In genomic region chrX:38206036-38206435, GRCh38 we compare ENCODE assay signal across 23 cellular contexts. TPM values are rescaled to one million over a fixed set of nuclear protein-coding genes. Genes with fewer than 3 reads are reported as not detected.
DNase-seq lines count a peak whose midpoint lies in the region; TF ChIP-seq lines count a peak whose summit lies in the region.
"Had no signal": no experiment of that assay in that cellular context is flagged by ENCODE, and none has a peak within 500 bp of the region (broad histone marks: within the 10 kb centered on the region; RNA-seq: fewer than 3 reads in every experiment).

No MANE protein-coding gene starts in this region.

- peak overlapping the region; percentile 75 for H3K27ac ChIP-seq in GM23248
- H3K27ac ChIP-seq in breast epithelium, result no peak overlapping the region
- H3K27ac ChIP-seq in RWPE1, result no peak overlapping the region
- H3K27ac ChIP-seq: heart right ventricle, SJSA1, skin epidermis, uterus, WERI-Rb-1 had no signal

- intact Hi-C loops in breast epithelium (cut with DNase I; ENCODE audit: low total_unique reads), result no loop called here

- WGBS in GM23248 (ENCODE audit: low coverage in 1 of 2, low lambda C conversion rate in 2 of 2, missing lambda C conversion rate in 2 of 2), 2 experiments, result 0 to 2% methylated on average over 5 of the region's 5 CpGs

- H3K9me2 ChIP-seq in GM23248 (ENCODE audit: insufficient read depth), result no peaks in the 10 kb centered on the region

- H3K27me3 ChIP-seq in GM23248 (replicated peaks; ENCODE audit: insufficient read depth) (no peaks in the 10 kb centered on the region), breast epithelium (peaks cover 0 to 4% of the 10 kb centered on the region in 2 donors)
- H3K27me3 ChIP-seq: SJSA1, uterus had no signal

- H2AFZ ChIP-seq in GM23248, result no peak overlapping the region
- H2AFZ ChIP-seq: GM23338 had no signal

- TF ChIP-seq CTCF in AG10803 (conservative IDR thresholded peaks at IDR 0.05; ENCODE audit: low read length), result peak; percentile 6; the same call in 1 of the 2 replicates
- TF ChIP-seq CTCF in WI38 (IDR thresholded peaks at IDR 0.05; ENCODE audit: low read depth, low read length), result 0 out of 2 replicates have a peak, but pooled peaks have one; percentile 14
- TF ChIP-seq CTCF in breast epithelium (IDR thresholded peaks at IDR 0.05), result no peak
- TF ChIP-seq CTCF in RWPE1 (conservative IDR thresholded peaks at IDR 0.05; ENCODE audit: low read depth), result no peak

- in situ Hi-C loops in GM23248 (cut with MboI), result no loop called here

- H4K20me1 ChIP-seq in GM23248 (ENCODE audit: insufficient read depth), result no peaks in the 10 kb centered on the region

- DNase-seq in AG10803 (ENCODE audit: low read depth) (peak; percentile 63), GM23248 (peak; percentile 86), iris pigment epithelial cell (ENCODE audit: low read depth) (peak; percentile 25), DMS114 treated with DMSO at 0.1 percent for 48 hours (lab: John Stamatoyannopoulos, UW; ENCODE audit: unreplicated experiment) (no peak), breast epithelium (ENCODE audit: low spot score in 2 of 2) (no peak), NCI-H226 (no peak), RWPE1 (ENCODE audit: low spot score) (no peak)
- DNase-seq: activated CD4-positive, alpha-beta T cell treated with anti-CD3 and anti-CD28 coated beads, Interleukin-2, amount 50 U/mL, for 48 hours; activated gamma-delta T cell; activated naive CD8-positive, alpha-beta T cell treated with anti-CD3 and anti-CD28 coated beads, Interleukin-2, amount 50 U/mL, for 24 hours; CD8-positive, alpha-beta T cell; cortex of kidney; DMS153; heart right ventricle; NCI-H1105; NCI-H2029 treated with DMSO at 0.1 percent for 48 hours; stimulated activated CD4-positive, alpha-beta T cell treated with anti-CD3 and anti-CD28 coated beads, Interleukin-2, amount 100 ng/mL, for 24 hours; uterus; WERI-Rb-1 had no signal

- peaks cover 19% of the 10 kb centered on the region; the same call in 1 of the 2 replicates for H3F3A ChIP-seq in GM23248 (ENCODE audit: insufficient read depth)

- peaks cover 15% of the 10 kb centered on the region for H3K4me1 ChIP-seq in GM23248 (ENCODE audit: insufficient read depth)
- H3K4me1 ChIP-seq in breast epithelium, result no peaks in the 10 kb centered on the region
- H3K4me1 ChIP-seq: SJSA1, uterus had no signal

- no peaks in the 10 kb centered on the region for H3K9me3 ChIP-seq in GM23248 (ENCODE audit: low read depth)
- peaks cover 0 to 10% of the 10 kb centered on the region in 2 donors for H3K9me3 ChIP-seq in breast epithelium
- H3K9me3 ChIP-seq: SJSA1, uterus had no signal

- H3K4me3 ChIP-seq in AG10803 (ENCODE audit: low read length) (no peak overlapping the region), GM23248 (peak overlapping the region; percentile 42; the same call in 1 of the 2 replicates), WI38 (ENCODE audit: low read depth, low read length) (no peak overlapping the region), breast epithelium (no peak overlapping the region)
- H3K4me3 ChIP-seq: GM23338, heart right ventricle, SJSA1, skin epidermis, uterus had no signal

- peak overlapping the region; percentile 59; the same call in 1 of the 2 replicates for H3K9ac ChIP-seq in GM23248

- CTCF ChIA-PET in RWPE1 (lab: Yijun Ruan, JAX), result no interaction called here

- H3K79me2 ChIP-seq in GM23248 (ENCODE audit: insufficient read depth), result peaks cover 44% of the 10 kb centered on the region

- H3K36me3 ChIP-seq in GM23248 (ENCODE audit: low read depth) (no peaks in the 10 kb centered on the region), breast epithelium (no peaks in the 10 kb centered on the region)
- H3K36me3 ChIP-seq: heart right ventricle, SJSA1, uterus, WERI-Rb-1 had no signal

- POLR2A ChIA-PET in RWPE1 (lab: Yijun Ruan, JAX; ENCODE audit: low non-redundant PET), result no interaction called here

- TF ChIP-seq POLR2A in breast epithelium (IDR thresholded peaks at IDR 0.05), result no peak

- H3K4me2 ChIP-seq in GM23248 (ENCODE audit: unreplicated experiment), result peak overlapping the region; percentile 93
- H3K4me2 ChIP-seq: GM23338 had no signal

RNA-seq across cellular contexts. Expression of gene SRPX, which starts 14.6 kb away (rescaled TPM):
- total RNA-seq in GM23248 (2014; rRNA removed; shearing (Covaris generic)), result 53.1 and 75.7 TPM in 2 replicates
- 82.2 and 84.4 TPM in 2 replicates for polyA plus RNA-seq in GM23248 (2016; fragmentation: Nextera tagmentation; extraction: Ambion mirVana)
- 100 to 1,000 TPM; 108 to 415 (median 168) TPM for total RNA-seq in breast epithelium
- total RNA-seq: CD8-positive, alpha-beta T cell had no signal

Comparison
In these comparisons a context has a peak if more than half of its experiments do, and no peak if none do; other contexts are left out.
1. DNase-seq: peak in AG10803 (single experiment), GM23248 (single experiment) and iris pigment epithelial cell (single experiment); none in DMS114 treated with DMSO at 0.1 percent for 48 hours (single experiment), breast epithelium (0 of 2), NCI-H226 (single experiment) and RWPE1 (single experiment).
2. CTCF ChIP-seq: peak in AG10803 (single experiment) and WI38 (single experiment); none in breast epithelium (0 of 3) and RWPE1 (single experiment).